Comparison of ENCODE assay signal across 15 cellular contexts in genomic region chr7:54615545-54615944, GRCh38.
"Had no signal": no experiment of that assay in that cellular context is flagged by ENCODE, and none has a peak within 500 bp of the region (broad histone marks: within the 10 kb centered on the region; RNA-seq: fewer than 3 reads in every experiment).

No MANE protein-coding gene starts in this region.

- H3K27ac ChIP-seq: testis, upper lobe of left lung had no signal

- H3K4me2 ChIP-seq: smooth muscle cell had no signal

- DNase-seq: activated CD4-positive, alpha-beta memory T cell treated with anti-CD3 and anti-CD28 coated beads, Interleukin-2, amount 10 ng/mL, durations not matched to agents 7 days and 5 days; activated CD4-positive, alpha-beta T cell treated with anti-CD3 and anti-CD28 coated beads for 36 hours; activated CD8-positive, alpha-beta memory T cell treated with anti-CD3 and anti-CD28 coated beads, Interleukin-2, amount 50 U/mL, for 4 hours; activated gamma-delta T cell; activated T-cell treated with anti-CD3 and anti-CD28 coated beads, Interleukin-2, amount 50 U/mL, for 72 hours; effector memory CD4-positive, alpha-beta T cell; islet precursor cell; mesendoderm; right cardiac atrium; stimulated activated naive CD8-positive, alpha-beta T cell treated with anti-CD3 and anti-CD28 coated beads, Interleukin-15, amount 100 ng/mL, for 72 hours; testis; upper lobe of left lung had no signal

- ATAC-seq: activated CD4-positive, alpha-beta T cell treated with anti-CD3 and anti-CD28 coated beads for 36 hours; activated naive CD4-positive, alpha-beta T cell treated with anti-CD3 and anti-CD28 coated beads, Interleukin-2, amount 50 U/mL, for 72 hours; activated T-cell treated with anti-CD3 and anti-CD28 coated beads, Interleukin-2, amount 50 U/mL, for 72 hours; natural killer cell treated with Interleukin-12 subunit alpha and Interleukin-12 subunit beta and Interleukin-15 and Interleukin-18, amount 100 ng/mL, for 72 hours; right cardiac atrium; stimulated activated naive CD8-positive, alpha-beta T cell treated with anti-CD3 and anti-CD28 coated beads, Interleukin-15, amount 100 ng/mL, for 72 hours had no signal

- H3K27me3 ChIP-seq: testis, upper lobe of left lung had no signal

- H3K4me1 ChIP-seq: testis, upper lobe of left lung had no signal

- H3K36me3 ChIP-seq: upper lobe of left lung had no signal

- H3K9me3 ChIP-seq: testis, upper lobe of left lung had no signal

- H3K4me3 ChIP-seq: smooth muscle cell, testis, upper lobe of left lung had no signal
